Comparison of ENCODE assay signal across 26 cellular contexts in genomic region chr10:121025731-121026130, GRCh38.
"Had no signal": no experiment of that assay in that cellular context is flagged by ENCODE, and none has a peak within 500 bp of the region (broad histone marks: within the 10 kb centered on the region; RNA-seq: fewer than 3 reads in every experiment).

No MANE protein-coding gene starts in this region.

- H3K4me1 Mint-ChIP-seq: activated CD4-positive, alpha-beta T cell treated with anti-CD3 and anti-CD28 coated beads for 36 hours; activated CD4-positive, alpha-beta T cell treated with anti-CD3 and anti-CD28 coated beads, Interleukin-2, amount 10 ng/mL, durations not matched to agents 24 days and 14 days; activated naive CD4-positive, alpha-beta T cell treated with anti-CD3 and anti-CD28 coated beads, Interleukin-2, amount 10 ng/mL, durations not matched to agents 7 days and 5 days; activated naive CD8-positive, alpha-beta T cell treated with anti-CD3 and anti-CD28 coated beads, Interleukin-2, amount 10 ng/mL, durations not matched to agents 7 days and 5 days; brain; central memory CD8-positive, alpha-beta T cell had no signal

- H3K9me3 Mint-ChIP-seq: activated CD4-positive, alpha-beta T cell treated with anti-CD3 and anti-CD28 coated beads, Interleukin-2, amount 10 ng/mL, durations not matched to agents 24 days and 14 days; activated naive CD4-positive, alpha-beta T cell treated with anti-CD3 and anti-CD28 coated beads, Interleukin-2, amount 10 ng/mL, durations not matched to agents 7 days and 5 days; activated naive CD8-positive, alpha-beta T cell treated with anti-CD3 and anti-CD28 coated beads, Interleukin-2, amount 10 ng/mL, durations not matched to agents 7 days and 5 days; activated T-cell treated with anti-CD3 and anti-CD28 coated beads, Interleukin-2, amount 50 U/mL, for 24 hours; activated T-cell treated with anti-CD3 and anti-CD28 coated beads, Interleukin-2, amount 50 U/mL, for 72 hours; central memory CD8-positive, alpha-beta T cell; dendritic cell treated with granulocyte-macrophage colony-stimulating factor and Interleukin-4, amounts not matched to agents 40 ng/mL and 50 ng/mL, for 4 days; endodermal cell had no signal

- H3K27me3 Mint-ChIP-seq: activated CD4-positive, alpha-beta T cell treated with anti-CD3 and anti-CD28 coated beads for 36 hours; activated CD4-positive, alpha-beta T cell treated with anti-CD3 and anti-CD28 coated beads, Interleukin-2, amount 10 ng/mL, durations not matched to agents 24 days and 14 days; activated naive CD8-positive, alpha-beta T cell treated with anti-CD3 and anti-CD28 coated beads, Interleukin-2, amount 10 ng/mL, durations not matched to agents 7 days and 5 days; dendritic cell treated with granulocyte-macrophage colony-stimulating factor and Interleukin-4, amounts not matched to agents 40 ng/mL and 50 ng/mL, for 4 days had no signal

- H3K27me3 ChIP-seq: ascending aorta, dorsolateral prefrontal cortex had no signal

- H3K4me3 ChIP-seq: ascending aorta, coronary artery, dorsolateral prefrontal cortex had no signal

- H3K36me3 Mint-ChIP-seq: activated CD4-positive, alpha-beta memory T cell treated with anti-CD3 and anti-CD28 coated beads for 36 hours; activated naive CD4-positive, alpha-beta T cell treated with anti-CD3 and anti-CD28 coated beads, Interleukin-2, amount 10 ng/mL, durations not matched to agents 7 days and 5 days; activated naive CD4-positive, alpha-beta T cell treated with anti-CD3 and anti-CD28 coated beads, Interleukin-2, amount 50 U/mL, for 72 hours; activated naive CD8-positive, alpha-beta T cell treated with anti-CD3 and anti-CD28 coated beads, Interleukin-2, amount 10 ng/mL, durations not matched to agents 7 days and 5 days; brain had no signal

- DNase-seq: activated CD4-positive, alpha-beta memory T cell treated with anti-CD3 and anti-CD28 coated beads for 36 hours; activated CD4-positive, alpha-beta T cell treated with anti-CD3 and anti-CD28 coated beads for 36 hours; activated CD4-positive, alpha-beta T cell treated with anti-CD3 and anti-CD28 coated beads, Interleukin-2, amount 10 ng/mL, durations not matched to agents 24 days and 14 days; activated CD4-positive, CD25-positive, alpha-beta regulatory T cell; activated CD4-positive, CD25-positive, alpha-beta regulatory T cell treated with anti-CD3 and anti-CD28 coated beads, Interleukin-2, amount 50 U/mL, for 72 hours; activated CD8-positive, alpha-beta memory T cell treated with anti-CD3 and anti-CD28 coated beads, Interleukin-2, amount 50 U/mL, for 48 hours; activated CD8-positive, alpha-beta T cell treated with anti-CD3 and anti-CD28 coated beads, Interleukin-2, amount 10 ng/mL, durations not matched to agents 7 days and 5 days; activated gamma-delta T cell; activated naive CD4-positive, alpha-beta T cell; activated naive CD4-positive, alpha-beta T cell treated with anti-CD3 and anti-CD28 coated beads, Interleukin-2, amount 10 ng/mL, durations not matched to agents 7 days and 5 days; activated naive CD8-positive, alpha-beta T cell treated with anti-CD3 and anti-CD28 coated beads, Interleukin-2, amount 10 ng/mL, durations not matched to agents 7 days and 5 days; activated T-cell treated with anti-CD3 and anti-CD28 coated beads for 4 hours; activated T-cell treated with anti-CD3 and anti-CD28 coated beads, Interleukin-2, amount 50 U/mL, for 24 hours; activated T-cell treated with anti-CD3 and anti-CD28 coated beads, Interleukin-2, amount 50 U/mL, for 72 hours; dorsolateral prefrontal cortex; effector memory CD4-positive, alpha-beta T cell; foreskin fibroblast; T-helper 2 cell had no signal

- H3K4me1 ChIP-seq: ascending aorta had no signal

- H3K9me3 ChIP-seq: ascending aorta had no signal

- H3K4me3 Mint-ChIP-seq: activated CD4-positive, alpha-beta memory T cell treated with anti-CD3 and anti-CD28 coated beads for 36 hours; activated CD4-positive, alpha-beta T cell treated with anti-CD3 and anti-CD28 coated beads for 36 hours; activated CD4-positive, alpha-beta T cell treated with anti-CD3 and anti-CD28 coated beads, Interleukin-2, amount 10 ng/mL, durations not matched to agents 24 days and 14 days; activated CD8-positive, alpha-beta T cell treated with anti-CD3 and anti-CD28 coated beads, Interleukin-2, amount 10 ng/mL, durations not matched to agents 7 days and 5 days; activated naive CD4-positive, alpha-beta T cell treated with anti-CD3 and anti-CD28 coated beads, Interleukin-2, amount 10 ng/mL, durations not matched to agents 7 days and 5 days; activated naive CD8-positive, alpha-beta T cell treated with anti-CD3 and anti-CD28 coated beads, Interleukin-2, amount 10 ng/mL, durations not matched to agents 7 days and 5 days; activated T-cell treated with anti-CD3 and anti-CD28 coated beads, Interleukin-2, amount 50 U/mL, for 24 hours; activated T-cell treated with anti-CD3 and anti-CD28 coated beads, Interleukin-2, amount 50 U/mL, for 72 hours; brain; central memory CD8-positive, alpha-beta T cell; dendritic cell treated with granulocyte-macrophage colony-stimulating factor and Interleukin-4, amounts not matched to agents 40 ng/mL and 50 ng/mL, for 4 days; endodermal cell had no signal

- H3K27ac ChIP-seq: ascending aorta, coronary artery, dorsolateral prefrontal cortex had no signal

- ATAC-seq: activated CD4-positive, alpha-beta T cell treated with anti-CD3 and anti-CD28 coated beads for 36 hours; activated CD8-positive, alpha-beta T cell treated with anti-CD3 and anti-CD28 coated beads, Interleukin-2, amount 10 ng/mL, durations not matched to agents 7 days and 5 days; activated naive CD4-positive, alpha-beta T cell treated with anti-CD3 and anti-CD28 coated beads, Interleukin-2, amount 50 U/mL, for 72 hours; activated T-cell treated with anti-CD3 and anti-CD28 coated beads, Interleukin-2, amount 50 U/mL, for 72 hours; esophagus mucosa had no signal

- H3K36me3 ChIP-seq: ascending aorta had no signal

- H3K27ac Mint-ChIP-seq: activated CD4-positive, alpha-beta memory T cell treated with anti-CD3 and anti-CD28 coated beads for 36 hours; activated CD4-positive, alpha-beta T cell treated with anti-CD3 and anti-CD28 coated beads for 36 hours; activated CD4-positive, alpha-beta T cell treated with anti-CD3 and anti-CD28 coated beads, Interleukin-2, amount 10 ng/mL, durations not matched to agents 24 days and 14 days; activated CD8-positive, alpha-beta T cell treated with anti-CD3 and anti-CD28 coated beads, Interleukin-2, amount 10 ng/mL, durations not matched to agents 7 days and 5 days; activated naive CD4-positive, alpha-beta T cell treated with anti-CD3 and anti-CD28 coated beads, Interleukin-2, amount 10 ng/mL, durations not matched to agents 7 days and 5 days; activated naive CD4-positive, alpha-beta T cell treated with anti-CD3 and anti-CD28 coated beads, Interleukin-2, amount 50 U/mL, for 72 hours; activated naive CD8-positive, alpha-beta T cell treated with anti-CD3 and anti-CD28 coated beads, Interleukin-2, amount 10 ng/mL, durations not matched to agents 7 days and 5 days; activated T-cell treated with anti-CD3 and anti-CD28 coated beads, Interleukin-2, amount 50 U/mL, for 24 hours; activated T-cell treated with anti-CD3 and anti-CD28 coated beads, Interleukin-2, amount 50 U/mL, for 72 hours; brain; dendritic cell treated with granulocyte-macrophage colony-stimulating factor and Interleukin-4, amounts not matched to agents 40 ng/mL and 50 ng/mL, for 4 days; endodermal cell had no signal
